Comparison of ENCODE assay signal across 27 cellular contexts in the genomic region with DNA sequence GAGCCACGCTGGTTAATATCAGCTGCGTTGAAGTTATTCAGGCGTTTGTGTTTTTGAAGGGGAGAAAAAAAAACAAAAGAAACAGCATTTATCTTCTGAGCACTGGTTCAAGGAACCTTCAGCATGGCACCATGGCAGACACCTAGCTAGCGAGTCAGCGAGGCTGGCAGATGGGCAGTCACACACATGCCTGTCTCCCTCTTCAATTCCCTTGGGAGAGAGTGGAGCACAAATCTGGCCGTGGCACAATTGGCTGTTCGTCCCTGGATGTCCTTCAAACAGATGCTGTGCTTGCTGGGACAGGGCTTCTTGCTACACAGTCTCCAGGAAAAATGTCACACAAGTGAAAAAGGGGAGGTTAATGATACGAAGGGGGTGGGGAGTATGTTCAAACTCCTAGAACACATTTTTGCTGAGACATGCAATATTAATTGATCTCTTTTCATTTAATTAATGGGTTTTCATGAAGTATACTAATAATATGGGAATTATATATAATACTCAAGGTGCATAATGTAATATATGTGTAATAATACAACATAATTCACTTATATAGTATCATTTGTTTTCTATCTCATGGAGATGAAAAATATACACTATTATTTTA.
A peak's percentile ranks its signal among the peaks of the same experiment; 100 is the strongest.
DNase-seq lines count a peak whose midpoint lies in the region; TF ChIP-seq lines count a peak whose summit lies in the region.
"Had no signal": no experiment of that assay in that cellular context is flagged by ENCODE, and none has a peak within 500 bp of the region (broad histone marks: within the 10 kb centered on the region; RNA-seq: fewer than 3 reads in every experiment).

No MANE protein-coding gene starts in this region.

- no peaks in the 10 kb centered on the region for H3K4me1 ChIP-seq in endodermal cell (ENCODE audit: control insufficient read depth, insufficient read depth, low read length)
- H3K4me1 ChIP-seq: esophagus muscularis mucosa, Peyer's patch, upper lobe of left lung had no signal

- H3K36me3 ChIP-seq in endodermal cell (ENCODE audit: control insufficient read depth, insufficient read depth, low read length) = no peaks in the 10 kb centered on the region
- H3K36me3 ChIP-seq: esophagus muscularis mucosa, Peyer's patch, upper lobe of left lung had no signal

- H3K4me1 Mint-ChIP-seq in endodermal cell = no peaks in the 10 kb centered on the region
- H3K4me1 Mint-ChIP-seq: central memory CD8-positive, alpha-beta T cell; natural killer cell had no signal

- 89 to 93% methylated on average over 6 to 8 of the region's 8 CpGs for WGBS in endodermal cell (ENCODE audit: insufficient coverage in 1 of 2, insufficient read length in 1 of 2), 2 experiments

- peaks cover 15% of the 10 kb centered on the region for H3K27me3 ChIP-seq in endodermal cell (ENCODE audit: control insufficient read depth, insufficient read depth, low read length, poor library complexity, severe bottlenecking)
- H3K27me3 ChIP-seq: esophagus muscularis mucosa, Peyer's patch, upper lobe of left lung had no signal

- no peaks in the 10 kb centered on the region for H3K9me3 Mint-ChIP-seq in endodermal cell
- H3K9me3 Mint-ChIP-seq: activated CD8-positive, alpha-beta T cell treated with anti-CD3 and anti-CD28 coated beads for 36 hours; activated naive CD4-positive, alpha-beta T cell treated with anti-CD3 and anti-CD28 coated beads for 36 hours; activated T-helper 1 cell treated with anti-CD3 and anti-CD28 coated beads, Interleukin-12 subunit alpha, Interleukin-12 subunit beta, Interleukin-2, Interleukin-4 antibody, amounts not matched to agents 30 ng/mL and 10 ng/mL and 1 ng/mL, durations not matched to agents 14 hours and 24 hours and 36 hours; natural killer cell had no signal

- H3K27ac ChIP-seq in endodermal cell (ENCODE audit: low read depth, low read length) = no peak overlapping the region
- H3K27ac ChIP-seq: esophagus muscularis mucosa, KMS-11, Peyer's patch, upper lobe of left lung had no signal

- H3K4me3 ChIP-seq in endodermal cell (ENCODE audit: low read length) = no peak overlapping the region
- H3K4me3 ChIP-seq: esophagus muscularis mucosa, Peyer's patch, smooth muscle cell, upper lobe of left lung had no signal

- DNase-seq in D341Med (ENCODE audit: low spot score) = peak; percentile 35
- peak; percentile 19 for DNase-seq in LHCN-M2 (ENCODE audit: low read depth)
- peak; percentile 82 for DNase-seq in NCI-H82 (lab: John Stamatoyannopoulos, UW)
- peak; percentile 56 for DNase-seq in myocyte (ENCODE audit: low read depth)
- no peak for DNase-seq in MV-4-11 (lab: John Stamatoyannopoulos, UW)
- no peak for DNase-seq in NCI-H748 treated with DMSO at 0.1 percent for 48 hours (lab: John Stamatoyannopoulos, UW)
- DNase-seq in endodermal cell = no peak
- DNase-seq: activated CD8-positive, alpha-beta memory T cell treated with anti-CD3 and anti-CD28 coated beads, Interleukin-2, amount 50 U/mL, for 48 hours; activated CD8-positive, alpha-beta T cell treated with anti-CD3 and anti-CD28 coated beads for 36 hours; activated naive CD4-positive, alpha-beta T cell treated with anti-CD3 and anti-CD28 coated beads for 36 hours; COR-L47; foreskin fibroblast; islet precursor cell; midbrain; natural killer cell; NCI-H1417 treated with DMSO at 0.1 percent for 48 hours; NCI-H2107; NCI-H510A treated with DMSO at 0.1 percent for 48 hours; Peyer's patch; SHP77 treated with DMSO at 0.1 percent for 48 hours; stimulated activated naive CD4-positive, alpha-beta T cell; upper lobe of left lung had no signal

- H3K9ac ChIP-seq in endodermal cell (ENCODE audit: extremely low read depth, low read length, poor library complexity, severe bottlenecking) = no peak overlapping the region
- H3K9ac ChIP-seq: KMS-11 had no signal

- H3K4me3 Mint-ChIP-seq in endodermal cell = no peak overlapping the region
- H3K4me3 Mint-ChIP-seq: activated CD8-positive, alpha-beta T cell treated with anti-CD3 and anti-CD28 coated beads for 36 hours; activated naive CD4-positive, alpha-beta T cell treated with anti-CD3 and anti-CD28 coated beads for 36 hours; activated T-helper 1 cell treated with anti-CD3 and anti-CD28 coated beads, Interleukin-12 subunit alpha, Interleukin-12 subunit beta, Interleukin-2, Interleukin-4 antibody, amounts not matched to agents 30 ng/mL and 10 ng/mL and 1 ng/mL, durations not matched to agents 14 hours and 24 hours and 36 hours; central memory CD8-positive, alpha-beta T cell; natural killer cell had no signal

- TF ChIP-seq CTCF in endodermal cell (conservative IDR thresholded peaks at IDR 0.05) = no peak

- H3K36me3 Mint-ChIP-seq in endodermal cell (ENCODE audit: low read depth) = no peaks in the 10 kb centered on the region
- H3K36me3 Mint-ChIP-seq: natural killer cell had no signal

- H3K27ac Mint-ChIP-seq in endodermal cell = no peak overlapping the region
- H3K27ac Mint-ChIP-seq: activated CD8-positive, alpha-beta T cell treated with anti-CD3 and anti-CD28 coated beads for 36 hours; activated naive CD4-positive, alpha-beta T cell treated with anti-CD3 and anti-CD28 coated beads for 36 hours; activated T-helper 1 cell treated with anti-CD3 and anti-CD28 coated beads, Interleukin-12 subunit alpha, Interleukin-12 subunit beta, Interleukin-2, Interleukin-4 antibody, amounts not matched to agents 30 ng/mL and 10 ng/mL and 1 ng/mL, durations not matched to agents 14 hours and 24 hours and 36 hours; natural killer cell had no signal

- no peaks in the 10 kb centered on the region for H3K9me3 ChIP-seq in endodermal cell (ENCODE audit: control insufficient read depth, low read length)
- H3K9me3 ChIP-seq: esophagus muscularis mucosa, Peyer's patch, upper lobe of left lung had no signal

- no peaks in the 10 kb centered on the region for H3K27me3 Mint-ChIP-seq in endodermal cell (ENCODE audit: insufficient read depth)
- H3K27me3 Mint-ChIP-seq: activated CD8-positive, alpha-beta T cell treated with anti-CD3 and anti-CD28 coated beads for 36 hours; central memory CD8-positive, alpha-beta T cell had no signal

Comparison
In these comparisons a context has a peak if more than half of its experiments do, and no peak if none do; other contexts are left out.
1. DNase-seq: peak in D341Med (single experiment), LHCN-M2 (single experiment), NCI-H82 (single experiment) and myocyte (single experiment); none in MV-4-11 (single experiment), NCI-H748 treated with DMSO at 0.1 percent for 48 hours (single experiment) and endodermal cell (single experiment).